Comparison of ENCODE assay signal across 8 cellular contexts in genomic region chr19:58538257-58539168, GRCh38. TPM values are rescaled to one million over a fixed set of nuclear protein-coding genes. Genes with fewer than 3 reads are reported as not detected.
DNase-seq lines count a peak whose midpoint lies in the region; ATAC-seq and TF ChIP-seq lines count a peak whose summit lies in the region.

No MANE protein-coding gene starts in this region.

- POLR2A ChIA-PET in PC-9 (lab: Charles Lee; ENCODE audit: unreplicated experiment) = interaction anchor here (0.6 kb wide), 1 partner anchor 1539 kb away, joined by 3 read pairs; no protein-coding TSS in a partner anchor

- intact Hi-C loops in PC-9 (cut with micrococcal nuclease; ENCODE audit: unreplicated experiment) = no loop called here

- DNase-seq in GM13976 (ENCODE audit: low spot score) (peak; percentile 57), PC-9 (peak in 1 of 2 experiments; percentile 66), NCI-H187 (lab: John Stamatoyannopoulos, UW) (no peak), NCI-H2196 (lab: John Stamatoyannopoulos, UW; ENCODE audit: unreplicated experiment) (no peak)
- DNase-seq in effector CD8-positive, alpha-beta T cell (lab: John Stamatoyannopoulos, UW) = peak; percentile 32
- no peak for DNase-seq in natural killer cell treated with Interleukin-12 subunit alpha and Interleukin-12 subunit beta and Interleukin-15 and Interleukin-18, amount 100 ng/mL, for 72 hours (ENCODE audit: low spot score)

- peaks cover 8 to 12% of the 10 kb centered on the region in 2 donors for H3K27me3 Mint-ChIP-seq in natural killer cell treated with Interleukin-12 subunit alpha and Interleukin-12 subunit beta and Interleukin-15 and Interleukin-18, amount 100 ng/mL, for 72 hours

- H3F3A ChIP-seq in PC-9 (ENCODE audit: insufficient read depth, low read depth) = peaks cover 3% of the 10 kb centered on the region; the same call in 1 of the 2 replicates

- TF ChIP-seq CTCF in GM13976 (IDR thresholded peaks at IDR 0.05; ENCODE audit: borderline replicate concordance, control extremely low read depth, extremely low read depth, insufficient read depth, missing control alignments) = no peak
- TF ChIP-seq CTCF in PC-9 (conservative IDR thresholded peaks at IDR 0.05) = no peak

- BruUV-seq in PC-9 (replicated peaks; lab: Mats Ljungman, UMichigan) = no TSS peak

- H3K27ac Mint-ChIP-seq in natural killer cell treated with Interleukin-12 subunit alpha and Interleukin-12 subunit beta and Interleukin-15 and Interleukin-18, amount 100 ng/mL, for 72 hours = no peak overlapping the region

- ATAC-seq in natural killer cell treated with Interleukin-12 subunit alpha and Interleukin-12 subunit beta and Interleukin-15 and Interleukin-18, amount 100 ng/mL, for 72 hours = peak; percentile 49 to 69
- ATAC-seq in HG03520 (IDR thresholded peaks at IDR 0.05; ENCODE audit: unreplicated experiment) (no peak), HG02970 (IDR thresholded peaks at IDR 0.05; ENCODE audit: low FRiP score, unreplicated experiment) (no peak)

- no peaks in the 10 kb centered on the region for H4K20me1 ChIP-seq in PC-9 (ENCODE audit: insufficient read depth)

- in situ Hi-C loops in GM13976 (cut with MboI; ENCODE audit: low sequenced_read_pairs, unreplicated experiment) = no loop called here

- H2AFZ ChIP-seq in PC-9 = no peak overlapping the region

- H3K4me2 ChIP-seq in PC-9 = peak overlapping the region; percentile 63

- H3K4me1 ChIP-seq in PC-9 (replicated peaks; ENCODE audit: insufficient read depth) = no peaks in the 10 kb centered on the region

- H3K36me3 Mint-ChIP-seq in natural killer cell treated with Interleukin-12 subunit alpha and Interleukin-12 subunit beta and Interleukin-15 and Interleukin-18, amount 100 ng/mL, for 72 hours = no peaks in the 10 kb centered on the region

- H3K4me3 ChIP-seq in PC-9 = peak overlapping the region; percentile 40; the same call in 1 of the 2 replicates

- H3K79me2 ChIP-seq in PC-9 (ENCODE audit: low read depth) = no peaks in the 10 kb centered on the region

- no peaks in the 10 kb centered on the region for H3K9me2 ChIP-seq in PC-9 (ENCODE audit: insufficient read depth)

- H3K36me3 ChIP-seq in PC-9 (ENCODE audit: low read depth) = no peaks in the 10 kb centered on the region

- no peaks in the 10 kb centered on the region for H3K9me3 Mint-ChIP-seq in natural killer cell treated with Interleukin-12 subunit alpha and Interleukin-12 subunit beta and Interleukin-15 and Interleukin-18, amount 100 ng/mL, for 72 hours

- H3K27ac ChIP-seq in PC-9 = no peak overlapping the region

- CTCF ChIA-PET in PC-9 (lab: Charles Lee) = no interaction called here

- H3K27me3 ChIP-seq in PC-9 (ENCODE audit: insufficient read depth, low read depth) = peaks cover 4% of the 10 kb centered on the region; the same call in 1 of the 2 replicates

- peak overlapping the region; percentile 50 for H3K4me3 Mint-ChIP-seq in natural killer cell treated with Interleukin-12 subunit alpha and Interleukin-12 subunit beta and Interleukin-15 and Interleukin-18, amount 100 ng/mL, for 72 hours

- H3K4me1 Mint-ChIP-seq in natural killer cell treated with Interleukin-12 subunit alpha and Interleukin-12 subunit beta and Interleukin-15 and Interleukin-18, amount 100 ng/mL, for 72 hours (ENCODE audit: low read depth in 2 of 2) = peaks cover 2 to 7% of the 10 kb centered on the region in 2 donors

- H3K9me3 ChIP-seq in PC-9 (ENCODE audit: insufficient read depth, low read depth) = no peaks in the 10 kb centered on the region

RNA-seq across cellular contexts. Expression of gene TRIM28, which starts 5.4 kb away (rescaled TPM):
- 311 and 322 TPM in 2 replicates for total RNA-seq in PC-9 (2021)
- total RNA-seq in natural killer cell treated with Interleukin-12 subunit alpha and Interleukin-12 subunit beta and Interleukin-15 and Interleukin-18, amount 100 ng/mL, for 72 hours = 100 to 1,000 TPM; 424 to 774 TPM

RNA-seq across cellular contexts. Expression of gene CHMP2A, which starts 16.4 kb away (rescaled TPM):
- 149 and 186 TPM in 2 replicates for total RNA-seq in PC-9 (2021)
- 10 to 100 TPM; 60.2 to 99.9 TPM for total RNA-seq in natural killer cell treated with Interleukin-12 subunit alpha and Interleukin-12 subunit beta and Interleukin-15 and Interleukin-18, amount 100 ng/mL, for 72 hours

RNA-seq across cellular contexts. Expression of gene ZBTB45, which starts 18.9 kb away (rescaled TPM):
- total RNA-seq in PC-9 (2021) = 8.1 and 8.9 TPM in 2 replicates
- 10 to 100 TPM; 18.0 to 25.9 TPM for total RNA-seq in natural killer cell treated with Interleukin-12 subunit alpha and Interleukin-12 subunit beta and Interleukin-15 and Interleukin-18, amount 100 ng/mL, for 72 hours

RNA-seq across cellular contexts. Expression of gene UBE2M, which starts 19.9 kb away (rescaled TPM):
- total RNA-seq in PC-9 (2021) = not detected in 2 replicates
- 100 to 1,000 TPM; 161 to 183 TPM for total RNA-seq in natural killer cell treated with Interleukin-12 subunit alpha and Interleukin-12 subunit beta and Interleukin-15 and Interleukin-18, amount 100 ng/mL, for 72 hours

RNA-seq across cellular contexts. Expression of gene SLC27A5, which starts 26.7 kb away (rescaled TPM):
- total RNA-seq in PC-9 (2021) = 8.4 and 9.2 TPM in 2 replicates
- total RNA-seq in natural killer cell treated with Interleukin-12 subunit alpha and Interleukin-12 subunit beta and Interleukin-15 and Interleukin-18, amount 100 ng/mL, for 72 hours = 10 to 100 TPM; 15.1 to 29.1 TPM

Comparison
In these comparisons a context has a peak if more than half of its experiments do, and no peak if none do; other contexts are left out.
1. DNase-seq: peak in GM13976 (single experiment) and effector CD8-positive, alpha-beta T cell (single experiment); none in natural killer cell treated with Interleukin-12 subunit alpha and Interleukin-12 subunit beta and Interleukin-15 and Interleukin-18, amount 100 ng/mL, for 72 hours (single experiment), NCI-H187 (0 of 2) and NCI-H2196 (single experiment).
2. ATAC-seq: peak in natural killer cell treated with Interleukin-12 subunit alpha and Interleukin-12 subunit beta and Interleukin-15 and Interleukin-18, amount 100 ng/mL, for 72 hours (2 of 2); none in HG03520 (single experiment) and HG02970 (single experiment).